Comparison of ENCODE assay signal across 9 cellular contexts in genomic region chr11:96045622-96046456, GRCh38.
DNase-seq lines count a peak whose midpoint lies in the region; ATAC-seq and TF ChIP-seq lines count a peak whose summit lies in the region.
"Had no signal": no experiment of that assay in that cellular context is flagged by ENCODE, and none has a peak within 500 bp of the region (broad histone marks: within the 10 kb centered on the region; RNA-seq: fewer than 3 reads in every experiment).

No MANE protein-coding gene starts in this region.

- peaks cover 51% of the 10 kb centered on the region for H3K4me1 Mint-ChIP-seq in activated naive CD4-positive, alpha-beta T cell treated with anti-CD3 and anti-CD28 coated beads for 36 hours (ENCODE audit: low read depth)

- no peak overlapping the region for H3K4me3 Mint-ChIP-seq in activated naive CD4-positive, alpha-beta T cell treated with anti-CD3 and anti-CD28 coated beads for 36 hours
- H3K4me3 Mint-ChIP-seq: CD4-positive, alpha-beta memory T cell had no signal

- peaks cover 21% of the 10 kb centered on the region for H3K36me3 Mint-ChIP-seq in activated naive CD4-positive, alpha-beta T cell treated with anti-CD3 and anti-CD28 coated beads for 36 hours (ENCODE audit: low read depth)

- intact Hi-C loops in activated naive CD4-positive, alpha-beta T cell treated with anti-CD3 and anti-CD28 coated beads for 36 hours (cut with micrococcal nuclease), result no loop called here

- H3K9me3 Mint-ChIP-seq in activated naive CD4-positive, alpha-beta T cell treated with anti-CD3 and anti-CD28 coated beads for 36 hours, result no peaks in the 10 kb centered on the region
- H3K9me3 Mint-ChIP-seq: CD4-positive, alpha-beta memory T cell had no signal

- no peak for TF ChIP-seq EP300 in upper lobe of left lung (IDR thresholded peaks at IDR 0.05)

- CTCF ChIA-PET in activated naive CD4-positive, alpha-beta T cell treated with anti-CD3 and anti-CD28 coated beads for 36 hours (lab: Charles Lee), result interaction anchor here (0.8 to 1.8 kb wide), 5 partner anchors 9 to 347 kb away, joined by 3 to 6 read pairs (median 4); no protein-coding TSS in a partner anchor

- H3K4me3 ChIP-seq in endocrine pancreas (ENCODE audit: control insufficient read depth, insufficient read depth, low read length), result peak overlapping the region; percentile 43
- no peak overlapping the region for H3K4me3 ChIP-seq in upper lobe of left lung

- DNase-seq in activated naive CD4-positive, alpha-beta T cell treated with anti-CD3 and anti-CD28 coated beads for 36 hours, result no peak
- no peak for DNase-seq in activated naive CD4-positive, alpha-beta T cell treated with Interleukin-2 at 50 U/mL for 16 hours
- DNase-seq in lung microvascular endothelial cell (ENCODE audit: low read depth in 2 of 2) (peak; percentile 44 to 49), upper lobe of left lung (peak in 1 of 2 donors; percentile 25), NCI-H187 treated with DMSO at 0.1 percent for 48 hours (lab: John Stamatoyannopoulos, UW) (no peak)
- DNase-seq: CD4-positive, alpha-beta memory T cell had no signal

- ATAC-seq in upper lobe of left lung (ENCODE audit: low FRiP score in 2 of 2) (peak in 1 of 2 donors; percentile 78), HG02840 (IDR thresholded peaks at IDR 0.05; ENCODE audit: low FRiP score, unreplicated experiment) (no peak), HG03097 (IDR thresholded peaks at IDR 0.05; ENCODE audit: low FRiP score, unreplicated experiment) (no peak)

- peaks cover 9% of the 10 kb centered on the region for H3K4me1 ChIP-seq in endocrine pancreas (ENCODE audit: control insufficient read depth, insufficient read depth, low read length)
- H3K4me1 ChIP-seq in upper lobe of left lung, result peaks cover 0 to 16% (median 14%) of the 10 kb centered on the region in 4 donors

- TF ChIP-seq POLR2A in upper lobe of left lung (IDR thresholded peaks at IDR 0.05), result no peak

- 46 to 50% methylated on average over 11 of the region's 11 CpGs for WGBS in upper lobe of left lung, 2 donors

- no peaks in the 10 kb centered on the region for H3K27me3 ChIP-seq in endocrine pancreas (ENCODE audit: control insufficient read depth, insufficient read depth, low read length)
- no peaks in the 10 kb centered on the region for H3K27me3 ChIP-seq in upper lobe of left lung

- H3K27ac Mint-ChIP-seq in activated naive CD4-positive, alpha-beta T cell treated with anti-CD3 and anti-CD28 coated beads for 36 hours, result peak overlapping the region; percentile 12

- H3K36me3 ChIP-seq in endocrine pancreas (ENCODE audit: control insufficient read depth, insufficient read depth, low read length) (no peaks in the 10 kb centered on the region), upper lobe of left lung (no peaks in the 10 kb centered on the region)

- peak in 1 of 6 experiments; percentile 15 for TF ChIP-seq CTCF in upper lobe of left lung (IDR thresholded peaks at IDR 0.05)

- H3K27me3 Mint-ChIP-seq in activated naive CD4-positive, alpha-beta T cell treated with anti-CD3 and anti-CD28 coated beads for 36 hours (ENCODE audit: low read depth), result no peaks in the 10 kb centered on the region
- H3K27me3 Mint-ChIP-seq: CD4-positive, alpha-beta memory T cell had no signal

- H3K9ac ChIP-seq in endocrine pancreas (ENCODE audit: control insufficient read depth, insufficient read depth, low read length), result no peak overlapping the region

- H3K9me3 ChIP-seq in endocrine pancreas (ENCODE audit: control insufficient read depth, low read length) (no peaks in the 10 kb centered on the region), upper lobe of left lung (no peaks in the 10 kb centered on the region)

- H3K27ac ChIP-seq in upper lobe of left lung, result peak overlapping the region; percentile 12 to 62 (median 44)

Comparison
In these comparisons a context has a peak if more than half of its experiments do, and no peak if none do; other contexts are left out.
1. DNase-seq: peak in lung microvascular endothelial cell (2 of 2); none in activated naive CD4-positive, alpha-beta T cell treated with anti-CD3 and anti-CD28 coated beads for 36 hours (single experiment), activated naive CD4-positive, alpha-beta T cell treated with Interleukin-2 at 50 U/mL for 16 hours (single experiment) and NCI-H187 treated with DMSO at 0.1 percent for 48 hours (single experiment).